In genomic region chr3:76231258-76231657, GRCh38 we compare ENCODE assay signal across 1 cellular context.
TF ChIP-seq lines count a peak whose summit lies in the region.

No MANE protein-coding gene starts in this region.

TF ChIP-seq in H1, 55 proteins besides CTCF, POLR2A, EP300 and RAD21:
- TF ChIP-seq CBX8 (IDR thresholded peaks at IDR 0.05; ENCODE audit: borderline replicate concordance, low read depth, low read length) (no peak), SP2 (IDR thresholded peaks at IDR 0.05; ENCODE audit: low read length) (no peak), ZNF274 (IDR thresholded peaks at IDR 0.05; ENCODE audit: borderline replicate concordance, extremely low read depth, low read length) (no peak), TAF7 (optimal IDR thresholded peaks at IDR 0.05; ENCODE audit: borderline replicate concordance, low read depth, low read length) (no peak), RFX5 (IDR thresholded peaks at IDR 0.05; ENCODE audit: borderline replicate concordance, low read depth, low read length) (no peak), POLR2AphosphoS5 (IDR thresholded peaks at IDR 0.05; ENCODE audit: low read depth, low read length) (no peak), HDAC6 (IDR thresholded peaks at IDR 0.05; ENCODE audit: low read depth, low read length) (no peak), CREB1 (IDR thresholded peaks at IDR 0.05) (no peak)
- TF ChIP-seq, protein P1, sequence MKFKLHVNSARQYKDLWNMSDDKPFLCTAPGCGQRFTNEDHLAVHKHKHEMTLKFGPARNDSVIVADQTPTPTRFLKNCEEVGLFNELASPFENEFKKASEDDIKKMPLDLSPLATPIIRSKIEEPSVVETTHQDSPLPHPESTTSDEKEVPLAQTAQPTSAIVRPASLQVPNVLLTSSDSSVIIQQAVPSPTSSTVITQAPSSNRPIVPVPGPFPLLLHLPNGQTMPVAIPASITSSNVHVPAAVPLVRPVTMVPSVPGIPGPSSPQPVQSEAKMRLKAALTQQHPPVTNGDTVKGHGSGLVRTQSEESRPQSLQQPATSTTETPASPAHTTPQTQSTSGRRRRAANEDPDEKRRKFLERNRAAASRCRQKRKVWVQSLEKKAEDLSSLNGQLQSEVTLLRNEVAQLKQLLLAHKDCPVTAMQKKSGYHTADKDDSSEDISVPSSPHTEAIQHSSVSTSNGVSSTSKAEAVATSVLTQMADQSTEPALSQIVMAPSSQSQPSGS (IDR thresholded peaks at IDR 0.05; ENCODE audit: low read length): no peak
